In the genomic region with DNA sequence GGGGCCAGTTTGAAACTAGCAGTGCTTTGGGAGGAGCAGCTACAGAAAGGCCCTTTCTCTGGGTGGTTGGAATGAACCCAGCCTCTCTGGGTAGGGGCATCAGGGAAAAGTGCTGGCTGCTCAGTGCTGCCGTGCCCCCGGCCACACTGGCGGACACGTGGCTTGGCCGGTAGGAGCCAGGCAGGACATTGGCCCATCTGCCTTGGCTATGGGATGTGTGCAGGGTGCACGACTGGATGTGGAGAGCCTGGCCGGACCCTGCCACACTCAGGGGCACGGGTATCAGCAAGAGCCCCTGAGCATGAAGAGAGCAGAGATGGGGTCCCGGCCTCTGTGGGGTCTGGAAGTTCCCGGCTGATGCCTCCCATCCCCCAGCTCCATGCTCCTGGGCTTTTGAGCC, we compare ENCODE assay signal across 17 cellular contexts. TPM values are rescaled to one million over a fixed set of nuclear protein-coding genes. Genes with fewer than 3 reads are reported as not detected.
DNase-seq lines count a peak whose midpoint lies in the region; ATAC-seq, FAIRE-seq and TF ChIP-seq lines count a peak whose summit lies in the region.
"Had no signal": no experiment of that assay in that cellular context is flagged by ENCODE, and none has a peak within 500 bp of the region (broad histone marks: within the 10 kb centered on the region; RNA-seq: fewer than 3 reads in every experiment).

No MANE protein-coding gene starts in this region.

- peak overlapping the region; percentile 21 for H3K9ac ChIP-seq in neuronal stem cell (ENCODE audit: low read depth, low read length, poor library complexity)

- no peak for FAIRE-seq in A549 (lab: Jason Lieb, UNC)
- FAIRE-seq: A204.1, D721Med, GM18507 had no signal

- peak overlapping the region; percentile 94 for H3K14ac ChIP-seq in neuronal stem cell (ENCODE audit: low read length)

- no peak overlapping the region for H2AFZ ChIP-seq in neuronal stem cell (ENCODE audit: low read length)
- H2AFZ ChIP-seq: GM23338 had no signal

- H3K18ac ChIP-seq in neuronal stem cell (ENCODE audit: low read length): peak overlapping the region; percentile 71

- TF ChIP-seq CTCF in A549 (IDR thresholded peaks at IDR 0.05) (no peak), adrenal gland (IDR thresholded peaks at IDR 0.05) (no peak)

- H3K79me1 ChIP-seq in neuronal stem cell (ENCODE audit: low read depth, low read length): peaks cover 3% of the 10 kb centered on the region

- H3K4me3 Mint-ChIP-seq in T-helper 17 cell: no peak overlapping the region
- H3K4me3 Mint-ChIP-seq: CD4-positive, alpha-beta memory T cell; GM23338 had no signal

- no peak overlapping the region for H2BK5ac ChIP-seq in neuronal stem cell (ENCODE audit: low read length)

- H3K36me3 Mint-ChIP-seq in T-helper 17 cell (ENCODE audit: low read depth): peaks cover 3% of the 10 kb centered on the region

- H3K23ac ChIP-seq in neuronal stem cell (ENCODE audit: low read depth, low read length, poor library complexity): peak overlapping the region; percentile 55

- no peak overlapping the region for H3K27ac ChIP-seq in A549
- H3K27ac ChIP-seq in neuronal stem cell (replicated peaks; ENCODE audit: low read length): no peak overlapping the region
- no peak overlapping the region for H3K27ac ChIP-seq in adrenal gland
- H3K27ac ChIP-seq: C4-2B had no signal

- no peak overlapping the region for H3K4ac ChIP-seq in neuronal stem cell (ENCODE audit: low read length)

- POLR2A ChIA-PET in A549 (lab: Yijun Ruan, JAX): no interaction called here

- 96% methylated on average over 4 of the region's 10 CpGs for WGBS in A549 (ENCODE audit: missing lambda C conversion rate)
- WGBS in neuronal stem cell (ENCODE audit: extremely low coverage in 2 of 2, insufficient read length in 2 of 2, insufficient replicate concordance in 1 of 2), 2 donors: no CpG with 5 or more reads among the region's 10 CpGs
- WGBS in adrenal gland, 4 donors: 71 to 89% (median 74%) methylated on average over 8 to 10 of the region's 10 CpGs

- H3K27me3 ChIP-seq in neuronal stem cell (ENCODE audit: control insufficient read depth in 3 of 3, insufficient read depth in 3 of 3, low read depth in 1 of 3, low read length in 3 of 3): no peaks in the 10 kb centered on the region
- no peaks in the 10 kb centered on the region for H3K27me3 ChIP-seq in adrenal gland
- H3K27me3 ChIP-seq: BE2C had no signal

- peak overlapping the region; percentile 37 for H2BK15ac ChIP-seq in neuronal stem cell (ENCODE audit: low read length)

- H2BK120ac ChIP-seq in neuronal stem cell (ENCODE audit: low read depth, low read length): no peak overlapping the region

- no peak overlapping the region for H4K8ac ChIP-seq in neuronal stem cell (ENCODE audit: low read depth, low read length)

- H3K4me1 ChIP-seq in A549: no peaks in the 10 kb centered on the region
- H3K4me1 ChIP-seq in neuronal stem cell (ENCODE audit: control insufficient read depth in 2 of 2, insufficient read depth in 1 of 2, low read depth in 1 of 2, low read length in 2 of 2): peaks cover 0 to 10% of the 10 kb centered on the region in 2 donors
- no peaks in the 10 kb centered on the region for H3K4me1 ChIP-seq in adrenal gland (replicated peaks in 1 of 2)
- H3K4me1 ChIP-seq: BE2C had no signal

- H3K4me3 ChIP-seq in A549 (no peak overlapping the region), neuronal stem cell (ENCODE audit: low read length in 2 of 2) (no peak overlapping the region), adrenal gland (no peak overlapping the region)
- H3K4me3 ChIP-seq: GM23338 had no signal

- CTCF ChIA-PET in A549 (lab: Yijun Ruan, JAX): interaction anchor here (0.5 to 15.2 kb wide), 6 partner anchors 36 to 573 kb away, joined by 3 to 262 read pairs (median 3); partner anchors contain the start of gene CCND1

- peaks cover 7 to 14% of the 10 kb centered on the region in 2 donors for H3K36me3 ChIP-seq in neuronal stem cell (replicated peaks in 1 of 2; ENCODE audit: control insufficient read depth in 2 of 2, insufficient read depth in 2 of 2, low read length in 2 of 2)
- no peaks in the 10 kb centered on the region for H3K36me3 ChIP-seq in adrenal gland (replicated peaks in 1 of 2)

- peaks cover 3% of the 10 kb centered on the region; the same call in 1 of the 3 replicates for H3K9me3 ChIP-seq in A549
- no peaks in the 10 kb centered on the region for H3K9me3 ChIP-seq in T-helper 17 cell (ENCODE audit: control insufficient read depth, low read length, poor library complexity, severe bottlenecking)
- H3K9me3 ChIP-seq in neuronal stem cell (replicated peaks in 1 of 2; ENCODE audit: control insufficient read depth in 2 of 2, insufficient read depth in 1 of 2, low read depth in 1 of 2, low read length in 2 of 2): peaks cover 0 to 5% of the 10 kb centered on the region in 2 donors
- no peaks in the 10 kb centered on the region for H3K9me3 ChIP-seq in adrenal gland (replicated peaks in 1 of 3)

- peak overlapping the region; percentile 65 for H3K27ac Mint-ChIP-seq in T-helper 17 cell
- H3K27ac Mint-ChIP-seq: CD4-positive, alpha-beta memory T cell; GM23338 had no signal

- H4K91ac ChIP-seq in neuronal stem cell (ENCODE audit: low read depth, low read length, poor library complexity): no peak overlapping the region

- TF ChIP-seq POLR2A in A549 (IDR thresholded peaks at IDR 0.05; ENCODE audit: low read length) (no peak), adrenal gland (IDR thresholded peaks at IDR 0.05) (no peak)

- no peak for TF ChIP-seq RAD21 in A549 (conservative IDR thresholded peaks at IDR 0.05 in 1 of 2, IDR thresholded peaks at IDR 0.05 in 1 of 2)

- intact Hi-C loops in adrenal gland (cut with DNase I): no loop called here

- H3K27me3 Mint-ChIP-seq in T-helper 17 cell: peaks cover 8% of the 10 kb centered on the region

- peak overlapping the region; percentile 2 for H2AK5ac ChIP-seq in neuronal stem cell (ENCODE audit: low read depth, low read length)

- H3K4me1 Mint-ChIP-seq in T-helper 17 cell: peaks cover 10% of the 10 kb centered on the region

- peak overlapping the region; percentile 58 for H2BK12ac ChIP-seq in neuronal stem cell (ENCODE audit: low read length)

- no peak for DNase-seq in A549 (ENCODE audit: low read depth in 1 of 2, low spot score in 1 of 2)
- no peak for DNase-seq in T-helper 17 cell
- DNase-seq in left lobe of liver (ENCODE audit: low spot score): no peak
- no peak for DNase-seq in neuronal stem cell (ENCODE audit: low spot score)
- no peak for DNase-seq in activated T-cell treated with anti-CD3 and anti-CD28 coated beads for 4 hours
- DNase-seq in NK-92 (lab: John Stamatoyannopoulos, UW; ENCODE audit: unreplicated experiment): no peak
- no peak for DNase-seq in adrenal gland
- DNase-seq: BE2C; CD4-positive, alpha-beta memory T cell; DMS53; H7; IMR-90 had no signal

- no peak for TF ChIP-seq EP300 in A549 (IDR thresholded peaks at IDR 0.05)

- H3K4me2 ChIP-seq in A549 (no peak overlapping the region), neuronal stem cell (ENCODE audit: insufficient read depth, low read length, poor library complexity, severe bottlenecking) (no peak overlapping the region)
- H3K4me2 ChIP-seq: GM23338 had no signal

- ATAC-seq in A549: peak; percentile 25; a peak in 3 of 6 replicates
- no peak for ATAC-seq in T-helper 17 cell
- ATAC-seq in left lobe of liver: peak; percentile 17

TF ChIP-seq in A549, 52 proteins besides CTCF, POLR2A, EP300 and RAD21 (continues in another document):
- TF ChIP-seq MAFK (IDR thresholded peaks at IDR 0.05; ENCODE audit: partially characterized antibody) (no peak), CBX2 (IDR thresholded peaks at IDR 0.05; ENCODE audit: borderline replicate concordance, low read depth) (no peak), BCL3 (IDR thresholded peaks at IDR 0.05) (no peak), CHD2 (IDR thresholded peaks at IDR 0.05; ENCODE audit: low read length, partially characterized antibody) (no peak), MYC (IDR thresholded peaks at IDR 0.05; ENCODE audit: borderline replicate concordance, low read length) (no peak), ZFP36 (IDR thresholded peaks at IDR 0.05; ENCODE audit: borderline replicate concordance, partially characterized antibody) (no peak), SREBF2 (IDR thresholded peaks at IDR 0.05) (no peak), PBX3 (IDR thresholded peaks at IDR 0.05) (no peak)

RNA-seq across cellular contexts. Expression of gene TPCN2, which starts 46.6 kb away (rescaled TPM):
- polyA plus RNA-seq in A549 (2011; rRNA removed): 8.1 and 8.9 TPM in 2 replicates
- 9.4 and 11.6 TPM in 2 replicates for polyA plus RNA-seq in A549 (2012; cell fraction: cytosol; rRNA removed)
- 34.4 and 38.1 TPM in 2 replicates for polyA plus RNA-seq in A549 (2012; cell fraction: nucleus; rRNA removed)
- polyA plus RNA-seq in A549 (2017; fragmentation: RNase III; extraction: RNeasy Plus Mini Kit Qiagen cat#74134 plus additional on column Dnase treatment): 8.8 to 9.1 TPM (median 9.0 TPM) in 3 replicates
- 10.1 and 13.1 TPM in 2 replicates for polyA minus RNA-seq in A549 (2011; rRNA and poly(A)+ RNA removed)
- total RNA-seq in T-helper 17 cell: 10 to 100 TPM in 1 of 2 donors, 1 to 10 TPM in 1; 9.1 to 16.4 TPM
- total RNA-seq in left lobe of liver: 35.0 TPM
- 4.3 TPM for polyA plus RNA-seq in neuronal stem cell (2013, experiment 1 of 2)
- 4.3 TPM for polyA plus RNA-seq in neuronal stem cell (2013, experiment 2 of 2)
- 10 to 100 TPM in 5 of 8 donors, 1 to 10 TPM in 3; 6.8 to 17.6 (median 10.4) TPM for total RNA-seq in adrenal gland
- polyA plus RNA-seq in adrenal gland: 10 to 100 TPM in 2 of 3 donors, 1 to 10 TPM in 1; 3.1 to 21.6 (median 13.6) TPM
